ENCODE assay signal across 10 cellular contexts in genomic region chr2:219484343-219485200, GRCh38. TPM values are rescaled to one million over a fixed set of nuclear protein-coding genes. Genes with fewer than 3 reads are reported as not detected.
A peak's percentile ranks its signal among the peaks of the same experiment; 100 is the strongest.
DNase-seq lines count a peak whose midpoint lies in the region; ATAC-seq lines count a peak whose summit lies in the region.
"Had no signal": no experiment of that assay in that cellular context is flagged by ENCODE, and none has a peak within 500 bp of the region (broad histone marks: within the 10 kb centered on the region; RNA-seq: fewer than 3 reads in every experiment).

No MANE protein-coding gene starts in this region.

- peaks cover 51% of the 10 kb centered on the region for H3K27me3 Mint-ChIP-seq in activated naive CD8-positive, alpha-beta T cell treated with anti-CD3 and anti-CD28 coated beads for 36 hours

- H3K36me3 Mint-ChIP-seq in activated naive CD8-positive, alpha-beta T cell treated with anti-CD3 and anti-CD28 coated beads for 36 hours, result no peaks in the 10 kb centered on the region

- H3K4me3 ChIP-seq in HUES6 (ENCODE audit: low read depth, low read length) (peak overlapping the region; percentile 50), iPS-18c (ENCODE audit: insufficient read depth, low read depth, low read length) (peak overlapping the region; percentile 44), skeletal muscle cell (ENCODE audit: low read depth, low read length) (peak overlapping the region; percentile 21)
- H3K4me3 ChIP-seq: PC-9 had no signal

- no peak for ATAC-seq in GM18519 (IDR thresholded peaks at IDR 0.05; ENCODE audit: low FRiP score, unreplicated experiment)

- peaks cover 75% of the 10 kb centered on the region for H3K27me3 ChIP-seq in HUES6 (ENCODE audit: control insufficient read depth, insufficient read depth, low read length)

- peaks cover 2% of the 10 kb centered on the region for H3K4me1 Mint-ChIP-seq in activated naive CD8-positive, alpha-beta T cell treated with anti-CD3 and anti-CD28 coated beads for 36 hours

- peak overlapping the region; percentile 18 for H3K9ac ChIP-seq in HUES6 (ENCODE audit: low read length)

- peak overlapping the region; percentile 34 for H3K4me3 Mint-ChIP-seq in activated naive CD8-positive, alpha-beta T cell treated with anti-CD3 and anti-CD28 coated beads for 36 hours

- peaks cover 3% of the 10 kb centered on the region; the same call in 1 of the 2 replicates for H3K36me3 ChIP-seq in HUES6 (ENCODE audit: control insufficient read depth, insufficient read depth, low read length)

- H3K9me3 Mint-ChIP-seq in activated naive CD8-positive, alpha-beta T cell treated with anti-CD3 and anti-CD28 coated beads for 36 hours, result no peaks in the 10 kb centered on the region

- peak; percentile 14 for DNase-seq in activated naive CD8-positive, alpha-beta T cell treated with anti-CD3 and anti-CD28 coated beads for 36 hours
- DNase-seq in skeletal muscle cell (ENCODE audit: low read depth) (no peak), MV-4-11 (lab: John Stamatoyannopoulos, UW) (no peak)
- DNase-seq in activated CD4-positive, alpha-beta T cell treated with anti-CD3 and anti-CD28 coated beads for 4 hours, result no peak
- no peak for DNase-seq in activated CD4-positive, CD25-positive, alpha-beta regulatory T cell treated with anti-CD3 and anti-CD28 coated beads, Interleukin-2, amount 50 U/mL, for 72 hours
- DNase-seq: PC-9 had no signal

- H3K4me1 ChIP-seq in HUES6 (ENCODE audit: control insufficient read depth, insufficient read depth, low read length), result peaks cover 35% of the 10 kb centered on the region

- H3K9me3 ChIP-seq in HUES6 (ENCODE audit: control insufficient read depth, insufficient read depth, low read depth, low read length), result no peaks in the 10 kb centered on the region
- no peaks in the 10 kb centered on the region for H3K9me3 ChIP-seq in iPS-18c (ENCODE audit: control insufficient read depth, insufficient read depth, low read length)

- H3K27ac ChIP-seq in HUES6 (ENCODE audit: low read depth, low read length), result no peak overlapping the region
- H3K27ac ChIP-seq: PC-9 had no signal

- no peak overlapping the region for H3K27ac Mint-ChIP-seq in activated naive CD8-positive, alpha-beta T cell treated with anti-CD3 and anti-CD28 coated beads for 36 hours

RNA-seq across cellular contexts. Expression of gene GMPPA, which starts 14.1 kb away (rescaled TPM):
- 10 to 100 TPM; 29.1 to 31.5 TPM for total RNA-seq in activated naive CD8-positive, alpha-beta T cell treated with anti-CD3 and anti-CD28 coated beads for 36 hours

RNA-seq across cellular contexts. Expression of gene ASIC4, which starts 29.7 kb away (rescaled TPM):
- total RNA-seq in activated naive CD8-positive, alpha-beta T cell treated with anti-CD3 and anti-CD28 coated beads for 36 hours, result not detected
- total RNA-seq: HT1080 had no signal

RNA-seq across cellular contexts. Expression of gene SPEG, which starts 49.9 kb away (rescaled TPM):
- 1 to 10 TPM; 1.5 to 1.6 TPM for total RNA-seq in activated naive CD8-positive, alpha-beta T cell treated with anti-CD3 and anti-CD28 coated beads for 36 hours

RNA-seq across cellular contexts. Expression of gene CHPF, which starts 59.0 kb away (rescaled TPM):
- total RNA-seq in activated naive CD8-positive, alpha-beta T cell treated with anti-CD3 and anti-CD28 coated beads for 36 hours, result 10 to 100 TPM; 21.9 to 23.9 TPM

RNA-seq across cellular contexts. Expression of gene TMEM198, which starts 59.3 kb away (rescaled TPM):
- total RNA-seq in activated naive CD8-positive, alpha-beta T cell treated with anti-CD3 and anti-CD28 coated beads for 36 hours, result 1 to 10 TPM; 3.5 to 4.2 TPM
